Comparison of ENCODE assay signal across 17 cellular contexts in genomic region chr11:72755794-72756285, GRCh38. TPM values are rescaled to one million over a fixed set of nuclear protein-coding genes. Genes with fewer than 3 reads are reported as not detected.
A peak's percentile ranks its signal among the peaks of the same experiment; 100 is the strongest.
DNase-seq lines count a peak whose midpoint lies in the region; ATAC-seq lines count a peak whose summit lies in the region.
"Had no signal": no experiment of that assay in that cellular context is flagged by ENCODE, and none has a peak within 500 bp of the region (broad histone marks: within the 10 kb centered on the region; RNA-seq: fewer than 3 reads in every experiment).

No MANE protein-coding gene starts in this region.

- DNase-seq in Right ventricle myocardium superior (peak; percentile 22), left ventricle myocardium superior (no peak), iPS-NIHi7 (ENCODE audit: extremely low spot score) (no peak)
- DNase-seq in natural killer cell treated with Interleukin-12 subunit alpha and Interleukin-12 subunit beta and Interleukin-15 and Interleukin-18, amount 100 ng/mL, for 72 hours (ENCODE audit: low spot score), result no peak
- DNase-seq in stimulated activated naive B cell treated with anti-CD40 and anti-IgM and Interleukin-4, amounts not matched to agents 10 μg/mL and 1 μg/mL and 100 μg/mL, for 72 hours, result no peak
- DNase-seq in stimulated activated naive CD4-positive, alpha-beta T cell treated with Interleukin-2 at 50 U/mL for 16 hours (lab: John Stamatoyannopoulos, UW), result no peak
- DNase-seq: AML-193; CD4-positive, alpha-beta T cell; DND-41; GF-D8; NCI-H1048; NCI-H1694; NCI-H446; NCI-H748 treated with DMSO at 0.1 percent for 48 hours; PC-9 had no signal

- intact Hi-C loops in Right ventricle myocardium superior (cut with DNase I) (no loop called here), left ventricle myocardium superior (cut with micrococcal nuclease) (no loop called here)
- intact Hi-C loops in dendritic cell treated with granulocyte-macrophage colony-stimulating factor and Interleukin-4, amounts not matched to agents 40 ng/mL and 50 ng/mL, for 4 days (cut with micrococcal nuclease), result no loop called here

- H3K4me3 Mint-ChIP-seq in dendritic cell treated with granulocyte-macrophage colony-stimulating factor and Interleukin-4, amounts not matched to agents 40 ng/mL and 50 ng/mL, for 4 days, result no peak overlapping the region
- no peak overlapping the region for H3K4me3 Mint-ChIP-seq in natural killer cell treated with Interleukin-12 subunit alpha and Interleukin-12 subunit beta and Interleukin-15 and Interleukin-18, amount 100 ng/mL, for 72 hours
- no peak overlapping the region for H3K4me3 Mint-ChIP-seq in stimulated activated naive B cell treated with anti-CD40 and anti-IgM and Interleukin-4, amounts not matched to agents 10 μg/mL and 1 μg/mL and 100 μg/mL, for 72 hours

- peaks cover 86% of the 10 kb centered on the region for H3K4me1 Mint-ChIP-seq in dendritic cell treated with granulocyte-macrophage colony-stimulating factor and Interleukin-4, amounts not matched to agents 40 ng/mL and 50 ng/mL, for 4 days (ENCODE audit: low read depth)
- peaks cover 30 to 35% of the 10 kb centered on the region in 2 donors for H3K4me1 Mint-ChIP-seq in natural killer cell treated with Interleukin-12 subunit alpha and Interleukin-12 subunit beta and Interleukin-15 and Interleukin-18, amount 100 ng/mL, for 72 hours (ENCODE audit: low read depth in 2 of 2)
- H3K4me1 Mint-ChIP-seq in stimulated activated naive B cell treated with anti-CD40 and anti-IgM and Interleukin-4, amounts not matched to agents 10 μg/mL and 1 μg/mL and 100 μg/mL, for 72 hours, result peaks cover 30 to 40% of the 10 kb centered on the region in 2 donors

- H3K36me3 Mint-ChIP-seq in dendritic cell treated with granulocyte-macrophage colony-stimulating factor and Interleukin-4, amounts not matched to agents 40 ng/mL and 50 ng/mL, for 4 days (ENCODE audit: low read depth), result peaks cover 28% of the 10 kb centered on the region
- no peaks in the 10 kb centered on the region for H3K36me3 Mint-ChIP-seq in natural killer cell treated with Interleukin-12 subunit alpha and Interleukin-12 subunit beta and Interleukin-15 and Interleukin-18, amount 100 ng/mL, for 72 hours
- peaks cover 6 to 30% of the 10 kb centered on the region in 2 donors for H3K36me3 Mint-ChIP-seq in stimulated activated naive B cell treated with anti-CD40 and anti-IgM and Interleukin-4, amounts not matched to agents 10 μg/mL and 1 μg/mL and 100 μg/mL, for 72 hours

- peaks cover 14% of the 10 kb centered on the region for H3K27me3 Mint-ChIP-seq in dendritic cell treated with granulocyte-macrophage colony-stimulating factor and Interleukin-4, amounts not matched to agents 40 ng/mL and 50 ng/mL, for 4 days
- no peaks in the 10 kb centered on the region for H3K27me3 Mint-ChIP-seq in natural killer cell treated with Interleukin-12 subunit alpha and Interleukin-12 subunit beta and Interleukin-15 and Interleukin-18, amount 100 ng/mL, for 72 hours
- H3K27me3 Mint-ChIP-seq in stimulated activated naive B cell treated with anti-CD40 and anti-IgM and Interleukin-4, amounts not matched to agents 10 μg/mL and 1 μg/mL and 100 μg/mL, for 72 hours, result no peaks in the 10 kb centered on the region
- H3K27me3 Mint-ChIP-seq: CD4-positive, alpha-beta T cell had no signal

- peak overlapping the region; percentile 57 for H3K27ac Mint-ChIP-seq in dendritic cell treated with granulocyte-macrophage colony-stimulating factor and Interleukin-4, amounts not matched to agents 40 ng/mL and 50 ng/mL, for 4 days
- H3K27ac Mint-ChIP-seq in natural killer cell treated with Interleukin-12 subunit alpha and Interleukin-12 subunit beta and Interleukin-15 and Interleukin-18, amount 100 ng/mL, for 72 hours, result peak overlapping the region; percentile 29 to 74
- peak overlapping the region; percentile 26 for H3K27ac Mint-ChIP-seq in stimulated activated naive B cell treated with anti-CD40 and anti-IgM and Interleukin-4, amounts not matched to agents 10 μg/mL and 1 μg/mL and 100 μg/mL, for 72 hours
- H3K27ac Mint-ChIP-seq: CD4-positive, alpha-beta T cell had no signal

- no peaks in the 10 kb centered on the region for H3K9me3 Mint-ChIP-seq in dendritic cell treated with granulocyte-macrophage colony-stimulating factor and Interleukin-4, amounts not matched to agents 40 ng/mL and 50 ng/mL, for 4 days
- H3K9me3 Mint-ChIP-seq in natural killer cell treated with Interleukin-12 subunit alpha and Interleukin-12 subunit beta and Interleukin-15 and Interleukin-18, amount 100 ng/mL, for 72 hours, result no peaks in the 10 kb centered on the region
- H3K9me3 Mint-ChIP-seq in stimulated activated naive B cell treated with anti-CD40 and anti-IgM and Interleukin-4, amounts not matched to agents 10 μg/mL and 1 μg/mL and 100 μg/mL, for 72 hours, result no peaks in the 10 kb centered on the region
- H3K9me3 Mint-ChIP-seq: CD4-positive, alpha-beta T cell had no signal

- no peak for ATAC-seq in Right ventricle myocardium superior (ENCODE audit: poor library complexity)
- no peak for ATAC-seq in left ventricle myocardium superior
- ATAC-seq in natural killer cell treated with Interleukin-12 subunit alpha and Interleukin-12 subunit beta and Interleukin-15 and Interleukin-18, amount 100 ng/mL, for 72 hours, result no peak
- no peak for ATAC-seq in stimulated activated naive B cell treated with anti-CD40 and anti-IgM and Interleukin-4, amounts not matched to agents 10 μg/mL and 1 μg/mL and 100 μg/mL, for 72 hours (replicated peaks)
- ATAC-seq in GM18519 (IDR thresholded peaks at IDR 0.05; ENCODE audit: low FRiP score, unreplicated experiment), result no peak

RNA-seq across cellular contexts. Expression of gene ARAP1, which starts 3.6 kb away (rescaled TPM):
- total RNA-seq in Right ventricle myocardium superior, result 58.0 TPM
- 58.9 TPM for total RNA-seq in left ventricle myocardium superior
- 100 to 1,000 TPM; 206 to 220 TPM for total RNA-seq in natural killer cell treated with Interleukin-12 subunit alpha and Interleukin-12 subunit beta and Interleukin-15 and Interleukin-18, amount 100 ng/mL, for 72 hours

RNA-seq across cellular contexts. Expression of gene STARD10, which starts 38.0 kb away (rescaled TPM):
- 117 TPM for total RNA-seq in Right ventricle myocardium superior
- total RNA-seq in left ventricle myocardium superior, result 102 TPM
- total RNA-seq in natural killer cell treated with Interleukin-12 subunit alpha and Interleukin-12 subunit beta and Interleukin-15 and Interleukin-18, amount 100 ng/mL, for 72 hours, result 10 to 100 TPM in 1 of 2 donors, 1 to 10 TPM in 1; 9.5 to 17.8 TPM

RNA-seq across cellular contexts. Expression of gene ATG16L2, which starts 58.4 kb away (rescaled TPM):
- 16.8 TPM for total RNA-seq in Right ventricle myocardium superior
- total RNA-seq in left ventricle myocardium superior, result 16.3 TPM
- total RNA-seq in natural killer cell treated with Interleukin-12 subunit alpha and Interleukin-12 subunit beta and Interleukin-15 and Interleukin-18, amount 100 ng/mL, for 72 hours, result 100 to 1,000 TPM in 1 of 2 donors, 10 to 100 TPM in 1; 74.7 to 113 TPM
